14 cellular contexts compared by ENCODE assay signal in genomic region chr1:67264899-67265298, GRCh38. TPM values are rescaled to one million over a fixed set of nuclear protein-coding genes. Genes with fewer than 3 reads are reported as not detected.
DNase-seq lines count a peak whose midpoint lies in the region; ATAC-seq and TF ChIP-seq lines count a peak whose summit lies in the region.
"Had no signal": no experiment of that assay in that cellular context is flagged by ENCODE, and none has a peak within 500 bp of the region (broad histone marks: within the 10 kb centered on the region; RNA-seq: fewer than 3 reads in every experiment).

No MANE protein-coding gene starts in this region.

- no peaks in the 10 kb centered on the region for H4K20me1 ChIP-seq in DND-41 (ENCODE audit: insufficient read depth, low read length)

- DNase-seq in DND-41 (no peak), vagina (ENCODE audit: extremely low spot score in 2 of 2) (no peak), DMS53 treated with DMSO at 0.1 percent for 48 hours (lab: John Stamatoyannopoulos, UW; ENCODE audit: unreplicated experiment) (no peak), erythroblast (lab: John Stamatoyannopoulos, UW) (no peak)
- DNase-seq in effector memory CD4-positive, alpha-beta T cell: no peak
- DNase-seq: activated CD4-positive, CD25-positive, alpha-beta regulatory T cell treated with anti-CD3 and anti-CD28 coated beads, Interleukin-2, amount 50 U/mL, for 72 hours; adrenal gland; gastrocnemius medialis; islet precursor cell; NCI-H2029; retina; substantia nigra had no signal

- no peak for TF ChIP-seq POLR2A in vagina (IDR thresholded peaks at IDR 0.05)
- TF ChIP-seq POLR2A in erythroblast (IDR thresholded peaks at IDR 0.05; ENCODE audit: low read length): no peak

- TF ChIP-seq CTCF in DND-41 (IDR thresholded peaks at IDR 0.05; ENCODE audit: borderline replicate concordance, extremely low read depth, low read length, poor library complexity, severe bottlenecking) (no peak), vagina (IDR thresholded peaks at IDR 0.05) (no peak)

- H3K9me3 ChIP-seq in DND-41 (ENCODE audit: insufficient read depth, low read length, severe bottlenecking): no peaks in the 10 kb centered on the region
- H3K9me3 ChIP-seq in effector memory CD4-positive, alpha-beta T cell (ENCODE audit: control insufficient read depth, low read length): no peaks in the 10 kb centered on the region
- H3K9me3 ChIP-seq in vagina: no peaks in the 10 kb centered on the region
- H3K9me3 ChIP-seq: adrenal gland, gastrocnemius medialis had no signal

- H3K9ac ChIP-seq in DND-41 (ENCODE audit: low read depth, low read length): no peak overlapping the region

- H3K4me1 ChIP-seq in DND-41 (ENCODE audit: insufficient read depth, low read length) (no peaks in the 10 kb centered on the region), vagina (no peaks in the 10 kb centered on the region)
- H3K4me1 ChIP-seq in effector memory CD4-positive, alpha-beta T cell (ENCODE audit: control insufficient read depth, insufficient read depth, low read length, poor library complexity, severe bottlenecking): peaks cover 4% of the 10 kb centered on the region
- H3K4me1 ChIP-seq: gastrocnemius medialis had no signal

- intact Hi-C loops in vagina (cut with DNase I): no loop called here

- ATAC-seq in DND-41 (ENCODE audit: insufficient read depth, low read depth) (peak; percentile 75), GM18517 (IDR thresholded peaks at IDR 0.05; ENCODE audit: unreplicated experiment) (peak; percentile 66), HG03432 (IDR thresholded peaks at IDR 0.05; ENCODE audit: unreplicated experiment) (peak; percentile 88)
- ATAC-seq: gastrocnemius medialis had no signal

- H3K4me3 ChIP-seq in DND-41 (ENCODE audit: low read depth in 1 of 2, low read length in 2 of 2): no peak overlapping the region
- peak overlapping the region; percentile 6 for H3K4me3 ChIP-seq in effector memory CD4-positive, alpha-beta T cell (ENCODE audit: insufficient read depth, low read depth, low read length, poor library complexity, severe bottlenecking)
- no peak overlapping the region for H3K4me3 ChIP-seq in vagina
- H3K4me3 ChIP-seq: adrenal gland, gastrocnemius medialis had no signal

- no peaks in the 10 kb centered on the region for H3K36me3 ChIP-seq in DND-41 (ENCODE audit: insufficient read depth, low read length)
- no peaks in the 10 kb centered on the region for H3K36me3 ChIP-seq in effector memory CD4-positive, alpha-beta T cell (ENCODE audit: control insufficient read depth, insufficient read depth, low read length)
- H3K36me3 ChIP-seq in vagina: no peaks in the 10 kb centered on the region
- H3K36me3 ChIP-seq: adrenal gland, gastrocnemius medialis had no signal

- H2AFZ ChIP-seq in DND-41 (ENCODE audit: low read depth, low read length): no peak overlapping the region

- no peaks in the 10 kb centered on the region for H3K27me3 ChIP-seq in DND-41 (ENCODE audit: insufficient read depth, low read length, poor library complexity)
- no peaks in the 10 kb centered on the region for H3K27me3 ChIP-seq in effector memory CD4-positive, alpha-beta T cell (replicated peaks; ENCODE audit: control insufficient read depth, insufficient read depth, low read length, poor library complexity, severe bottlenecking)
- H3K27me3 ChIP-seq in vagina: no peaks in the 10 kb centered on the region
- H3K27me3 ChIP-seq: adrenal gland, gastrocnemius medialis had no signal

- H3K27ac ChIP-seq in DND-41 (ENCODE audit: low read length) (no peak overlapping the region), vagina (no peak overlapping the region)
- no peak overlapping the region for H3K27ac ChIP-seq in effector memory CD4-positive, alpha-beta T cell (ENCODE audit: insufficient read depth, low read length, poor library complexity, severe bottlenecking)
- H3K27ac ChIP-seq: adrenal gland, gastrocnemius medialis had no signal

- no peaks in the 10 kb centered on the region for H3K79me2 ChIP-seq in DND-41 (ENCODE audit: insufficient read depth, low read length)

- no peak overlapping the region for H3K4me2 ChIP-seq in DND-41 (ENCODE audit: insufficient read depth, low read length)

RNA-seq across cellular contexts. Expression of gene IL12RB2, which starts 42.8 kb away (rescaled TPM):
- total RNA-seq in vagina: 0.74 TPM
